38 cellular contexts compared by ENCODE assay signal in the genomic region with DNA sequence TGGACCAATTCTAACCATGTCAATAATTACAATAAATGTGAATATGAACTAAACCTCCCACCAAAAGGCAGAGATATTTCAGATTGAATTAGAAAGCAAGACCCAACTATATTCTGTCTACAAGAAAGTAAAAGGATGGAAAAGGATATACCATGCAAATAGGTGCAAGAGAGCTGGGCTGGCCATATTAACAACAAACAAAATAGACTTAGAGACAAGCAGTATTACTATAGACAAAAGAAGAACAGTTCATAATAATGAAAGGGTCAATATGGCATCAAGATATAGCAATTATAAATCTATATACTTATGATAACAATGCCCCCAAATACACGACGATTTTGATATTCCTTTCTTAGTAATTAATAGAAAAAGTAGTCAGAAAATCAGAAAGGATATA.
"Had no signal": no experiment of that assay in that cellular context is flagged by ENCODE, and none has a peak within 500 bp of the region (broad histone marks: within the 10 kb centered on the region; RNA-seq: fewer than 3 reads in every experiment).

No MANE protein-coding gene starts in this region.

- FAIRE-seq: bronchial epithelial cell, colon had no signal

- H3K4me3 Mint-ChIP-seq: activated naive CD4-positive, alpha-beta T cell treated with anti-CD3 and anti-CD28 coated beads for 36 hours; activated naive CD4-positive, alpha-beta T cell treated with anti-CD3 and anti-CD28 coated beads, Interleukin-2, amount 50 U/mL, for 24 hours; activated naive CD8-positive, alpha-beta T cell; activated naive CD8-positive, alpha-beta T cell treated with anti-CD3 and anti-CD28 coated beads for 36 hours; activated naive CD8-positive, alpha-beta T cell treated with anti-CD3 and anti-CD28 coated beads, Interleukin-2, amount 10 ng/mL, durations not matched to agents 7 days and 5 days; activated naive CD8-positive, alpha-beta T cell treated with anti-CD3 and anti-CD28 coated beads, Interleukin-2, amount 50 U/mL, for 24 hours; activated T-cell treated with anti-CD3 and anti-CD28 coated beads, Interleukin-2, amount 50 U/mL, for 4 hours; activated T-cell treated with anti-CD3 and anti-CD28 coated beads, Interleukin-2, amount 50 U/mL, for 72 hours; activated T-helper 1 cell treated with anti-CD3 and anti-CD28 coated beads, Interleukin-12 subunit alpha, Interleukin-12 subunit beta, Interleukin-2, Interleukin-4 antibody, amounts not matched to agents 30 ng/mL and 10 ng/mL and 1 ng/mL, durations not matched to agents 14 hours and 24 hours and 36 hours; activated T-helper 17 cell treated with anti-CD3 and anti-CD28 coated beads, Interleukin-2, amount 50 U/mL, for 72 hours; brain; central memory CD8-positive, alpha-beta T cell had no signal

- DNase-seq: activated effector memory CD4-positive, alpha-beta T cell treated with anti-CD3 and anti-CD28 coated beads, Interleukin-2, amount 50 U/mL, for 16 hours; activated effector memory CD4-positive, alpha-beta T cell treated with Interleukin-2 at 50 U/mL for 16 hours; activated gamma-delta T cell; activated gamma-delta T cell treated with Interleukin-2 at 50 U/mL for 16 hours; activated naive CD4-positive, alpha-beta T cell; activated naive CD4-positive, alpha-beta T cell treated with anti-CD3 and anti-CD28 coated beads for 36 hours; activated naive CD4-positive, alpha-beta T cell treated with anti-CD3 and anti-CD28 coated beads, Interleukin-2, amount 50 U/mL, for 16 hours; activated naive CD4-positive, alpha-beta T cell treated with Interleukin-2 at 50 U/mL for 16 hours; activated naive CD8-positive, alpha-beta T cell treated with anti-CD3 and anti-CD28 coated beads for 36 hours; activated naive CD8-positive, alpha-beta T cell treated with anti-CD3 and anti-CD28 coated beads, Interleukin-2, amount 10 ng/mL, durations not matched to agents 7 days and 5 days; activated naive CD8-positive, alpha-beta T cell treated with anti-CD3 and anti-CD28 coated beads, Interleukin-2, amount 50 U/mL, for 24 hours; activated T-cell treated with anti-CD3 and anti-CD28 coated beads, Interleukin-2, amount 50 U/mL, for 1 hour; activated T-cell treated with anti-CD3 and anti-CD28 coated beads, Interleukin-2, amount 50 U/mL, for 4 hours; activated T-cell treated with anti-CD3 and anti-CD28 coated beads, Interleukin-2, amount 50 U/mL, for 48 hours; activated T-cell treated with anti-CD3 and anti-CD28 coated beads, Interleukin-2, amount 50 U/mL, for 72 hours; adrenal gland; amniotic stem cell; amygdala; anterior cingulate cortex; aorta; body of pancreas; brain microvascular endothelial cell; caudate nucleus; central memory CD4-positive, alpha-beta T cell; cerebellar nuclear complex had no signal

- H3K36me3 Mint-ChIP-seq: activated naive CD4-positive, alpha-beta T cell treated with anti-CD3 and anti-CD28 coated beads, Interleukin-2, amount 50 U/mL, for 72 hours; activated naive CD8-positive, alpha-beta T cell treated with anti-CD3 and anti-CD28 coated beads for 36 hours; activated naive CD8-positive, alpha-beta T cell treated with anti-CD3 and anti-CD28 coated beads, Interleukin-2, amount 10 ng/mL, durations not matched to agents 7 days and 5 days; brain had no signal

- H3K27ac ChIP-seq: adrenal gland, ascending aorta, body of pancreas, brain microvascular endothelial cell, breast epithelium, cardiac muscle cell had no signal

- H3K36me3 ChIP-seq: adrenal gland, ascending aorta, brain microvascular endothelial cell, breast epithelium, cardiac muscle cell had no signal

- H3K4me3 ChIP-seq: adrenal gland, ascending aorta, body of pancreas, breast epithelium, cardiac muscle cell had no signal

- H3K9me3 Mint-ChIP-seq: activated naive CD4-positive, alpha-beta T cell treated with anti-CD3 and anti-CD28 coated beads for 36 hours; activated naive CD8-positive, alpha-beta T cell treated with anti-CD3 and anti-CD28 coated beads, Interleukin-2, amount 10 ng/mL, durations not matched to agents 7 days and 5 days; activated T-helper 1 cell treated with anti-CD3 and anti-CD28 coated beads, Interleukin-12 subunit alpha, Interleukin-12 subunit beta, Interleukin-2, Interleukin-4 antibody, amounts not matched to agents 30 ng/mL and 10 ng/mL and 1 ng/mL, durations not matched to agents 14 hours and 24 hours and 36 hours; central memory CD8-positive, alpha-beta T cell had no signal

- H3K27ac Mint-ChIP-seq: activated naive CD4-positive, alpha-beta T cell treated with anti-CD3 and anti-CD28 coated beads for 36 hours; activated naive CD4-positive, alpha-beta T cell treated with anti-CD3 and anti-CD28 coated beads, Interleukin-2, amount 50 U/mL, for 24 hours; activated naive CD4-positive, alpha-beta T cell treated with anti-CD3 and anti-CD28 coated beads, Interleukin-2, amount 50 U/mL, for 72 hours; activated naive CD8-positive, alpha-beta T cell; activated naive CD8-positive, alpha-beta T cell treated with anti-CD3 and anti-CD28 coated beads for 36 hours; activated naive CD8-positive, alpha-beta T cell treated with anti-CD3 and anti-CD28 coated beads, Interleukin-2, amount 10 ng/mL, durations not matched to agents 7 days and 5 days; activated naive CD8-positive, alpha-beta T cell treated with anti-CD3 and anti-CD28 coated beads, Interleukin-2, amount 50 U/mL, for 24 hours; activated T-cell treated with anti-CD3 and anti-CD28 coated beads, Interleukin-2, amount 50 U/mL, for 72 hours; activated T-helper 1 cell treated with anti-CD3 and anti-CD28 coated beads, Interleukin-12 subunit alpha, Interleukin-12 subunit beta, Interleukin-2, Interleukin-4 antibody, amounts not matched to agents 30 ng/mL and 10 ng/mL and 1 ng/mL, durations not matched to agents 14 hours and 24 hours and 36 hours; activated T-helper 17 cell treated with anti-CD3 and anti-CD28 coated beads, Interleukin-2, amount 50 U/mL, for 72 hours; activated T-helper 2 cell treated with anti-CD3 and anti-CD28 coated beads, Interferon-gamma antibody, Interleukin-2, Interleukin-4, amounts not matched to agents 10 μg/mL and 5 μg/mL and 100 μg/mL, durations not matched to agents 14 hours and 24 hours and 36 hours; brain had no signal

- H3K27me3 ChIP-seq: adrenal gland, ascending aorta, body of pancreas, brain microvascular endothelial cell, breast epithelium, cardiac muscle cell had no signal

- H3K4me1 Mint-ChIP-seq: activated naive CD4-positive, alpha-beta T cell treated with anti-CD3 and anti-CD28 coated beads, Interleukin-2, amount 50 U/mL, for 24 hours; activated naive CD8-positive, alpha-beta T cell treated with anti-CD3 and anti-CD28 coated beads, Interleukin-2, amount 10 ng/mL, durations not matched to agents 7 days and 5 days; activated T-helper 17 cell treated with anti-CD3 and anti-CD28 coated beads, Interleukin-2, amount 50 U/mL, for 72 hours; central memory CD8-positive, alpha-beta T cell had no signal

- H3K4me1 ChIP-seq: adrenal gland, ascending aorta, body of pancreas, breast epithelium had no signal

- ATAC-seq: activated naive CD4-positive, alpha-beta T cell treated with anti-CD3 and anti-CD28 coated beads, Interleukin-2, amount 50 U/mL, for 72 hours; activated naive CD8-positive, alpha-beta T cell treated with anti-CD3 and anti-CD28 coated beads, Interleukin-2, amount 50 U/mL, for 24 hours; activated T-cell treated with anti-CD3 and anti-CD28 coated beads, Interleukin-2, amount 50 U/mL, for 4 hours; activated T-cell treated with anti-CD3 and anti-CD28 coated beads, Interleukin-2, amount 50 U/mL, for 72 hours; activated T-helper 17 cell treated with anti-CD3 and anti-CD28 coated beads, Interleukin-2, amount 50 U/mL, for 72 hours; body of pancreas had no signal

- H3K9me3 ChIP-seq: adrenal gland, ascending aorta, body of pancreas, breast epithelium had no signal
